In the genomic region with DNA sequence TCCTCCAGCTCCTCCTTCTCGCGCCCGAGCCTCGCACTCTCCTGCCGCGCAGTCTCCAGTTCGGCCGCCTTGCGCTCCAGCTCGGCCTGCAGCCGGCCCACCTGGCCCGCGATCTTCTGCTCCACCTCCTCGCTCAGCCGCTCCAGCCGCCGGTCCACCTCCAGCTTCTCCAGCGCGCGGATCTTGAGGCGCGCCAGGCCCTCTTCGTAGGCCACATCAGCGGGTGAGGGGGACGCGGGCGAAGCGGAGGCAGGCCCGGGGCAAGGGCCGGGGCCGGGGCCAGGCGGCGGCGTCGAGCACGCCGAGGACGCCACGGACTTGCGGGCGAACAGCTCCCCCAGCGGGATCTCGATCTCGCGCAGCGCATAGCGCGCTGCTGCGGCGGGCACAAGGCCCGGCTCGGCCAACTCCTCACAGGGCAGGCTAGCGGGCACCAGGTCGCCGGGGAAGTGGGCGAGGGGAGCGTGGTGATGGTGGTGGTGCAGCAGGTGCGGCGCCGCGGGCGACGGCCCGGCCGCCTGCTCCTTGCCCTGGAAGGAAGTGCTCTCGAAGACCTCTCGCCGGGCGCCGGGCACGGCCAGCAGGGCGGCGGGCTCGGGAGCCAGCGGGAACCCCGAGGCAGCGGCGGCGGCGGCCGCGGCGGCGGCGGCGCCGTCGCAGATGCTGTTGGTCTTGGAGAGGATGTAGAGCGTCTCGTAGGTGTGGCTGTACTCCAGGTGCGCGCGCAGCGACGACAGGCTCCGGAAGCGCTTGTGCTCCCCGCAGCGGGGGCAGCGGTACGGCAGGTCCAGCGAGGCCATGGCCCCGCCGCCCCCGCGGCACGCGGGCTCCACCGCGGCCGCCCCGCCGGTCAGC, we compare ENCODE assay signal across 8 cellular contexts. TPM values are rescaled to one million over a fixed set of nuclear protein-coding genes. Genes with fewer than 3 reads are reported as not detected.
DNase-seq lines count a peak whose midpoint lies in the region; ATAC-seq, FAIRE-seq and TF ChIP-seq lines count a peak whose summit lies in the region.

No MANE protein-coding gene starts in this region.

- peak overlapping the region in 3 of 4 experiments; percentile 14 to 70 (median 35); a peak in 5 of 7 replicates for H3K9ac ChIP-seq in H1 (replicated peaks in 1 of 4; ENCODE audit: extremely low read depth in 1 of 4, low read depth in 3 of 4, low read length in 3 of 4)

- intact Hi-C loops in CD4-positive, alpha-beta T cell (cut with DNase I, micrococcal nuclease) = loop anchor here (1.0 to 2.0 kb wide), 4 partner anchors 18 to 35 kb away; partner anchors contain the start of gene CCT7 (in 2 of the 2)
- intact Hi-C loops in activated CD8-positive, alpha-beta T cell treated with anti-CD3 and anti-CD28 coated beads for 36 hours (cut with micrococcal nuclease) = no loop called here
- intact Hi-C loops in vagina (cut with DNase I) = no loop called here

- H4K20me1 ChIP-seq in H1 (replicated peaks in 1 of 2; ENCODE audit: control insufficient read depth in 1 of 2, insufficient read depth in 2 of 2, low read length in 2 of 2) = peaks cover 3 to 32% of the 10 kb centered on the region in 2 experiments
- H4K20me1 ChIP-seq in osteoblast (ENCODE audit: insufficient read depth, low read length) = no peaks in the 10 kb centered on the region

- H3K4me3 ChIP-seq in H1 (ENCODE audit: extremely low read depth in 1 of 4, insufficient read depth in 2 of 4, low read depth in 3 of 4, low read length in 4 of 4) = peak overlapping the region; percentile 39 to 63 (median 54)
- H3K4me3 ChIP-seq in osteoblast (ENCODE audit: insufficient read depth, low read length) = no peak overlapping the region
- H3K4me3 ChIP-seq in vagina = peak overlapping the region; percentile 30 to 37
- no peak overlapping the region for H3K4me3 ChIP-seq in MG63

- H2BK120ac ChIP-seq in H1 (replicated peaks; ENCODE audit: low read depth, low read length) = no peak overlapping the region

- CTCF ChIA-PET in CD4-positive, alpha-beta T cell (lab: Charles Lee) = interaction anchor here (0.6 to 1.3 kb wide), 2 partner anchors 34 to 1744 kb away, joined by 3 to 4 read pairs; no protein-coding TSS in a partner anchor
- CTCF ChIA-PET in activated CD8-positive, alpha-beta T cell treated with anti-CD3 and anti-CD28 coated beads for 36 hours (lab: Charles Lee) = interaction anchor here (0.6 to 1.7 kb wide), 6 partner anchors 10 to 56 kb away, joined by 3 to 9 read pairs (median 3); partner anchors contain the start of genes EGR4 and SMYD5
- CTCF ChIA-PET in H1 (lab: Charles Lee; ENCODE audit: partially characterized antibody) = interaction anchor here (0.8 to 2.1 kb wide), 11 partner anchors 9 to 113 kb away, joined by 3 to 18 read pairs (median 7); partner anchors contain the start of gene EGR4

- peak overlapping the region; percentile 96 for H3K18ac ChIP-seq in H1 (ENCODE audit: extremely low read depth, low read length)

- no peak for FAIRE-seq in H1 (lab: Jason Lieb, UNC)

- H3K9me3 Mint-ChIP-seq in CD4-positive, alpha-beta T cell = no peaks in the 10 kb centered on the region
- no peaks in the 10 kb centered on the region for H3K9me3 Mint-ChIP-seq in activated CD8-positive, alpha-beta T cell treated with anti-CD3 and anti-CD28 coated beads for 36 hours

- WGBS in H1 (ENCODE audit: extremely low coverage in 1 of 2, insufficient coverage in 1 of 2, insufficient read length in 1 of 2, insufficient replicate concordance in 2 of 2, low coverage in 1 of 2, low lambda C conversion rate in 2 of 2, missing lambda C conversion rate in 1 of 2), 2 experiments = 3% methylated on average over 38 of the region's 113 CpGs; no CpG with 5 or more reads in 1 of the 2 experiments

- peaks cover 28% of the 10 kb centered on the region for H3K4me1 Mint-ChIP-seq in CD4-positive, alpha-beta T cell (ENCODE audit: low read depth)
- peaks cover 26% of the 10 kb centered on the region for H3K4me1 Mint-ChIP-seq in activated CD8-positive, alpha-beta T cell treated with anti-CD3 and anti-CD28 coated beads for 36 hours (ENCODE audit: low read depth)

- H3K4me2 ChIP-seq in H1 (ENCODE audit: insufficient read depth in 1 of 2, low read depth in 2 of 2, low read length in 2 of 2) (peak overlapping the region; percentile 77 to 99), osteoblast (ENCODE audit: insufficient read depth, low read length) (no peak overlapping the region)

- H2BK20ac ChIP-seq in H1 (ENCODE audit: low read length) = no peak overlapping the region

- peaks cover 7% of the 10 kb centered on the region; the same call in 1 of the 2 replicates for H3K79me1 ChIP-seq in H1 (ENCODE audit: low read depth, low read length)

- H3K27ac ChIP-seq in CD4-positive, alpha-beta T cell (ENCODE audit: low read depth, low read length) = no peak overlapping the region
- H3K27ac ChIP-seq in H1 (ENCODE audit: low read depth, low read length) (peak overlapping the region; percentile 21; the same call in 1 of the 2 replicates), osteoblast (ENCODE audit: low read depth, low read length) (no peak overlapping the region), vagina (no peak overlapping the region)

- H3K4ac ChIP-seq in H1 (replicated peaks; ENCODE audit: insufficient read length, low read depth, low read length) = no peak overlapping the region

- H2BK15ac ChIP-seq in H1 (ENCODE audit: low read length) = no peak overlapping the region

- H3K79me2 ChIP-seq in H1 (ENCODE audit: control insufficient read depth in 1 of 2, insufficient read depth in 2 of 2, low read length in 2 of 2) (no peaks in the 10 kb centered on the region; a peak in 1 of 4 replicates), osteoblast (ENCODE audit: insufficient read depth, low read length) (no peaks in the 10 kb centered on the region)

- DNase-seq in CD4-positive, alpha-beta T cell = peak; percentile 57 to 81 (median 78)
- DNase-seq in NCI-H2029 (lab: John Stamatoyannopoulos, UW) (peak; percentile 70), H1 (ENCODE audit: low read depth in 1 of 2, low spot score in 2 of 2) (peak; percentile 51 to 85), osteoblast (ENCODE audit: insufficient read length, low spot score, missing footprints) (peak; percentile 95), vagina (ENCODE audit: extremely low spot score in 2 of 2) (no peak), MG63 (no peak)
- peak; percentile 84 for DNase-seq in activated CD8-positive, alpha-beta T cell treated with anti-CD3 and anti-CD28 coated beads for 36 hours

- H4K91ac ChIP-seq in H1 (replicated peaks; ENCODE audit: insufficient read length, low read length) = peak overlapping the region; percentile 17

- no peak for TF ChIP-seq RAD21 in H1 (IDR thresholded peaks at IDR 0.05 in 1 of 2, conservative IDR thresholded peaks at IDR 0.05 in 1 of 2; ENCODE audit: low read depth in 2 of 2, low read length in 2 of 2)

- peak overlapping the region; percentile 75 for H3K27ac Mint-ChIP-seq in CD4-positive, alpha-beta T cell
- H3K27ac Mint-ChIP-seq in activated CD8-positive, alpha-beta T cell treated with anti-CD3 and anti-CD28 coated beads for 36 hours = no peak overlapping the region

- POLR2A ChIA-PET in CD4-positive, alpha-beta T cell (lab: Charles Lee) = interaction anchor here (0.5 to 1.4 kb wide), 4 partner anchors 25 to 489 kb away, joined by 3 to 17 read pairs (median 4); partner anchors contain the start of genes CCT7, EGR4 and PRADC1
- POLR2A ChIA-PET in activated CD8-positive, alpha-beta T cell treated with anti-CD3 and anti-CD28 coated beads for 36 hours (lab: Charles Lee) = interaction anchor here (1.0 to 1.9 kb wide), 9 partner anchors 8 to 35 kb away, joined by 3 to 12 read pairs (median 4); partner anchors contain the start of gene CCT7
- POLR2A ChIA-PET in H1 (lab: Charles Lee; ENCODE audit: partially characterized antibody) = interaction anchor here (0.7 to 4.6 kb wide), 14 partner anchors 9 to 116 kb away, joined by 3 to 22 read pairs (median 4); partner anchors contain the start of genes ALMS1, CCT7, EGR4 and FBXO41

- no peak for TF ChIP-seq POLR2A in H1 (IDR thresholded peaks at IDR 0.05; ENCODE audit: control extremely low read depth in 1 of 2, low read depth in 2 of 2, low read length in 2 of 2)
- no peak for TF ChIP-seq POLR2A in vagina (IDR thresholded peaks at IDR 0.05)

- H4K5ac ChIP-seq in H1 (ENCODE audit: insufficient read length, low read depth, low read length) = no peak overlapping the region

- peak; percentile 13 for TF ChIP-seq CTCF in CD4-positive, alpha-beta T cell (IDR thresholded peaks at IDR 0.05)
- TF ChIP-seq CTCF in activated CD8-positive, alpha-beta T cell treated with anti-CD3 and anti-CD28 coated beads for 36 hours (IDR thresholded peaks at IDR 0.05) = no peak
- TF ChIP-seq CTCF in H1 (IDR thresholded peaks at IDR 0.05; ENCODE audit: control extremely low read depth in 1 of 3, insufficient read depth in 1 of 3, low read depth in 1 of 3, low read length in 3 of 3) (peak in 2 of 3 experiments; percentile 10 to 12; a peak in 2 of 4 replicates), osteoblast (IDR thresholded peaks at IDR 0.05; ENCODE audit: extremely low read depth, low read depth, low read length) (peak; percentile 11), vagina (IDR thresholded peaks at IDR 0.05) (no peak)

- no peak overlapping the region for H2AK5ac ChIP-seq in H1 (ENCODE audit: low read depth, low read length)

- no peak overlapping the region for H3K23ac ChIP-seq in H1 (ENCODE audit: insufficient read length)

- TF ChIP-seq EP300 in H1 (IDR thresholded peaks at IDR 0.05; ENCODE audit: borderline replicate concordance in 1 of 2, low read depth in 2 of 2, low read length in 2 of 2) = peak in 1 of 2 experiments; percentile 84; a peak in 1 of 3 replicates

- H2BK12ac ChIP-seq in H1 (ENCODE audit: low read depth, low read length) = peak overlapping the region; percentile 84; the same call in 1 of the 2 replicates

- H3K4me1 ChIP-seq in H1 (replicated peaks in 1 of 4; ENCODE audit: control insufficient read depth in 3 of 4, insufficient read depth in 4 of 4, low read length in 3 of 4) (peaks cover 0 to 10% (median 6%) of the 10 kb centered on the region in 4 experiments; a peak in 5 of 7 replicates), osteoblast (ENCODE audit: insufficient read depth, low read length) (no peaks in the 10 kb centered on the region), vagina (peaks cover 11% of the 10 kb centered on the region)

- peaks cover 10% of the 10 kb centered on the region; the same call in 1 of the 2 replicates for H3K23me2 ChIP-seq in H1 (ENCODE audit: low read depth, low read length)

- no peak overlapping the region; the same call in 1 of the 2 replicates for H2BK5ac ChIP-seq in H1 (ENCODE audit: low read depth, low read length)

- no peaks in the 10 kb centered on the region for H3K9me3 ChIP-seq in CD4-positive, alpha-beta T cell (ENCODE audit: control insufficient read depth, low read length)
- H3K9me3 ChIP-seq in H1 (ENCODE audit: insufficient read depth in 2 of 2, low read depth in 1 of 2, low read length in 1 of 2) (no peaks in the 10 kb centered on the region), osteoblast (ENCODE audit: low read depth, low read length) (peaks cover 3% of the 10 kb centered on the region), vagina (no peaks in the 10 kb centered on the region), MG63 (no peaks in the 10 kb centered on the region)

- peak overlapping the region; percentile 92 for H4K8ac ChIP-seq in H1 (ENCODE audit: extremely low read depth, insufficient read depth, low read length)

- peak overlapping the region; percentile 83 for H3K4me3 Mint-ChIP-seq in CD4-positive, alpha-beta T cell
- H3K4me3 Mint-ChIP-seq in activated CD8-positive, alpha-beta T cell treated with anti-CD3 and anti-CD28 coated beads for 36 hours = peak overlapping the region; percentile 28

- H3K27me3 ChIP-seq in CD4-positive, alpha-beta T cell (ENCODE audit: control insufficient read depth, insufficient read depth, low read length) = no peaks in the 10 kb centered on the region
- peaks cover 0 to 28% (median 23%) of the 10 kb centered on the region in 4 experiments; a peak in 6 of 7 replicates for H3K27me3 ChIP-seq in H1 (replicated peaks in 1 of 4; ENCODE audit: control insufficient read depth in 3 of 4, extremely low read depth in 1 of 4, insufficient read depth in 3 of 4, low read length in 3 of 4)
- peaks cover 42% of the 10 kb centered on the region for H3K27me3 ChIP-seq in osteoblast (ENCODE audit: insufficient read depth, low read length)
- no peaks in the 10 kb centered on the region for H3K27me3 ChIP-seq in vagina
- no peaks in the 10 kb centered on the region for H3K27me3 ChIP-seq in MG63

- peak; percentile 96 for ATAC-seq in CD4-positive, alpha-beta T cell (ENCODE audit: poor library complexity)
- ATAC-seq in GM21576 (IDR thresholded peaks at IDR 0.05; ENCODE audit: unreplicated experiment) = peak; percentile 80
- peak; percentile 96 for ATAC-seq in activated CD8-positive, alpha-beta T cell treated with anti-CD3 and anti-CD28 coated beads for 36 hours

- no peak overlapping the region for H3K14ac ChIP-seq in H1 (ENCODE audit: insufficient read length)

- H3K36me3 Mint-ChIP-seq in CD4-positive, alpha-beta T cell (ENCODE audit: low read depth) = peaks cover 18% of the 10 kb centered on the region
- H3K36me3 Mint-ChIP-seq in activated CD8-positive, alpha-beta T cell treated with anti-CD3 and anti-CD28 coated beads for 36 hours (ENCODE audit: low read depth) = peaks cover 32% of the 10 kb centered on the region

- H3K27me3 Mint-ChIP-seq in CD4-positive, alpha-beta T cell = no peaks in the 10 kb centered on the region
- H3K27me3 Mint-ChIP-seq in activated CD8-positive, alpha-beta T cell treated with anti-CD3 and anti-CD28 coated beads for 36 hours = no peaks in the 10 kb centered on the region

- H3K56ac ChIP-seq in H1 (replicated peaks; ENCODE audit: insufficient read length, low read depth, low read length) = no peak overlapping the region

- H3K36me3 ChIP-seq in H1 (ENCODE audit: control insufficient read depth in 2 of 4, insufficient read depth in 4 of 4, low read length in 3 of 4) (peaks cover 0 to 2% (median 0%) of the 10 kb centered on the region in 4 experiments; a peak in 2 of 8 replicates), osteoblast (ENCODE audit: insufficient read depth, low read length) (no peaks in the 10 kb centered on the region), vagina (no peaks in the 10 kb centered on the region), MG63 (no peaks in the 10 kb centered on the region)

- H2AFZ ChIP-seq in H1 (ENCODE audit: low read length) (no peak overlapping the region), osteoblast (ENCODE audit: low read length) (no peak overlapping the region)

RNA-seq across cellular contexts. Expression of gene FBXO41, which starts 15.2 kb away (rescaled TPM):
- total RNA-seq in CD4-positive, alpha-beta T cell = 10 to 100 TPM; 14.0 to 16.0 TPM
- 10 to 100 TPM; 41.5 to 42.0 TPM for total RNA-seq in activated CD8-positive, alpha-beta T cell treated with anti-CD3 and anti-CD28 coated beads for 36 hours
- total RNA-seq in H1 (2021; fragmentation: NEBNext Ultra II Directional; extraction: Animal tissue kit (Norgen Biotek cat#: 25700)) = 13.5 and 14.3 TPM in 2 replicates
- polyA plus RNA-seq in H1 (2011; rRNA removed) = 11.2 and 16.3 TPM in 2 replicates
- polyA plus RNA-seq in H1 (2011; cell fraction: cytosol; rRNA removed) = 14.8 TPM
- 64.1 TPM for polyA plus RNA-seq in H1 (2011; cell fraction: nucleus; rRNA removed)
- polyA plus RNA-seq in H1 (2012, experiment 1 of 2) = 10.8 to 13.2 TPM (median 12.2 TPM) in 4 replicates
- polyA plus RNA-seq in H1 (2012, experiment 2 of 2) = 7.5 TPM
- 9.2 TPM for polyA plus RNA-seq in H1 (2013, experiment 1 of 2)
- polyA plus RNA-seq in H1 (2013, experiment 2 of 2) = 7.3 TPM
- 9.5 and 11.5 TPM in 2 replicates for polyA minus RNA-seq in H1 (2011; rRNA and poly(A)+ RNA removed)
- 8.5 TPM for polyA minus RNA-seq in H1 (2011; cell fraction: cytosol; rRNA and poly(A)+ RNA removed)
- polyA minus RNA-seq in H1 (2011; cell fraction: nucleus; rRNA and poly(A)+ RNA removed) = 17.1 TPM
- total RNA-seq in osteoblast (0.29 and 0.36 TPM in 2 replicates), vagina (2.7 TPM)
- 0.32 and 1.4 TPM in 2 replicates for total RNA-seq in MG63 (2014; rRNA removed; shearing (Covaris generic); ENCODE audit: low replicate concordance)

RNA-seq across cellular contexts. Expression of gene EGR4, which starts 24.3 kb away (rescaled TPM):
- under 1 TPM; 0.14 to 0.17 TPM for total RNA-seq in CD4-positive, alpha-beta T cell
- total RNA-seq in activated CD8-positive, alpha-beta T cell treated with anti-CD3 and anti-CD28 coated beads for 36 hours = under 1 TPM; 0.11 to 0.29 TPM
- total RNA-seq in H1 (2021; fragmentation: NEBNext Ultra II Directional; extraction: Animal tissue kit (Norgen Biotek cat#: 25700)) = 0.20 TPM in 1 of 2 replicates, not detected in the other
- polyA plus RNA-seq in H1 (2011; rRNA removed) = 0.08 TPM in 1 of 2 replicates, not detected in the other
- polyA plus RNA-seq in H1 (2011; cell fraction: cytosol; rRNA removed) = 0.05 TPM
- 0.09 TPM for polyA plus RNA-seq in H1 (2011; cell fraction: nucleus; rRNA removed)
- polyA plus RNA-seq in H1 (2012, experiment 1 of 2) = 0.06 to 0.12 TPM (median 0.07 TPM) in 3 of 4 replicates, not detected in the other
- polyA plus RNA-seq in H1 (2012, experiment 2 of 2) = not detected
- 0.02 TPM for polyA plus RNA-seq in H1 (2013, experiment 1 of 2)
- polyA plus RNA-seq in H1 (2013, experiment 2 of 2) = 0.04 TPM
- polyA minus RNA-seq in H1 (2011; rRNA and poly(A)+ RNA removed) = not detected in 2 replicates
- not detected for polyA minus RNA-seq in H1 (2011; cell fraction: cytosol; rRNA and poly(A)+ RNA removed)
- 0.80 TPM for polyA minus RNA-seq in H1 (2011; cell fraction: nucleus; rRNA and poly(A)+ RNA removed)
- total RNA-seq in osteoblast (not detected in 2 replicates), vagina (not detected)
- not detected in 2 replicates for total RNA-seq in MG63 (2014; rRNA removed; shearing (Covaris generic); ENCODE audit: low replicate concordance)

RNA-seq across cellular contexts. Expression of gene CCT7, which starts 35.0 kb away (rescaled TPM):
- 10 to 100 TPM; 86.9 to 96.9 TPM for total RNA-seq in CD4-positive, alpha-beta T cell
- total RNA-seq in activated CD8-positive, alpha-beta T cell treated with anti-CD3 and anti-CD28 coated beads for 36 hours = 100 to 1,000 TPM; 628 to 660 TPM
- total RNA-seq in H1 (2021; fragmentation: NEBNext Ultra II Directional; extraction: Animal tissue kit (Norgen Biotek cat#: 25700)) = 474 and 486 TPM in 2 replicates
- polyA plus RNA-seq in H1 (2011; rRNA removed) = 440 and 465 TPM in 2 replicates
- polyA plus RNA-seq in H1 (2011; cell fraction: cytosol; rRNA removed) = 483 TPM
- polyA plus RNA-seq in H1 (2011; cell fraction: nucleus; rRNA removed) = 363 TPM
- polyA plus RNA-seq in H1 (2012, experiment 1 of 2) = 514 to 726 TPM (median 597 TPM) in 4 replicates
- polyA plus RNA-seq in H1 (2012, experiment 2 of 2) = 623 TPM
- polyA plus RNA-seq in H1 (2013, experiment 1 of 2) = 488 TPM
- 468 TPM for polyA plus RNA-seq in H1 (2013, experiment 2 of 2)
- polyA minus RNA-seq in H1 (2011; rRNA and poly(A)+ RNA removed) = 487 and 491 TPM in 2 replicates
- polyA minus RNA-seq in H1 (2011; cell fraction: cytosol; rRNA and poly(A)+ RNA removed) = 206 TPM
- polyA minus RNA-seq in H1 (2011; cell fraction: nucleus; rRNA and poly(A)+ RNA removed) = 137 TPM
- total RNA-seq in osteoblast (180 and 200 TPM in 2 replicates), vagina (188 TPM)
- total RNA-seq in MG63 (2014; rRNA removed; shearing (Covaris generic); ENCODE audit: low replicate concordance) = 891 and 917 TPM in 2 replicates

RNA-seq across cellular contexts. Expression of gene PRADC1, which starts 36.0 kb away (rescaled TPM):
- 1 to 10 TPM; 2.9 to 3.0 TPM for total RNA-seq in CD4-positive, alpha-beta T cell
- total RNA-seq in activated CD8-positive, alpha-beta T cell treated with anti-CD3 and anti-CD28 coated beads for 36 hours = 10 to 100 TPM; 12.4 to 16.2 TPM
- total RNA-seq in H1 (2021; fragmentation: NEBNext Ultra II Directional; extraction: Animal tissue kit (Norgen Biotek cat#: 25700)) = 7.5 and 8.9 TPM in 2 replicates
- 13.1 and 13.3 TPM in 2 replicates for polyA plus RNA-seq in H1 (2011; rRNA removed)
- 9.1 TPM for polyA plus RNA-seq in H1 (2011; cell fraction: cytosol; rRNA removed)
- 10.3 TPM for polyA plus RNA-seq in H1 (2011; cell fraction: nucleus; rRNA removed)
- 6.0 to 10.3 TPM (median 8.5 TPM) in 4 replicates for polyA plus RNA-seq in H1 (2012, experiment 1 of 2)
- polyA plus RNA-seq in H1 (2012, experiment 2 of 2) = 11.7 TPM
- polyA plus RNA-seq in H1 (2013, experiment 1 of 2) = 9.0 TPM
- 11.5 TPM for polyA plus RNA-seq in H1 (2013, experiment 2 of 2)
- polyA minus RNA-seq in H1 (2011; rRNA and poly(A)+ RNA removed) = 5.9 TPM in 2 replicates
- 4.0 TPM for polyA minus RNA-seq in H1 (2011; cell fraction: cytosol; rRNA and poly(A)+ RNA removed)
- polyA minus RNA-seq in H1 (2011; cell fraction: nucleus; rRNA and poly(A)+ RNA removed) = 3.7 TPM
- 11.2 and 15.9 TPM in 2 replicates for total RNA-seq in osteoblast
- total RNA-seq in vagina = 8.1 TPM
- total RNA-seq in MG63 (2014; rRNA removed; shearing (Covaris generic); ENCODE audit: low replicate concordance) = 30.0 and 35.7 TPM in 2 replicates

RNA-seq across cellular contexts. Expression of gene SMYD5, which starts 55.0 kb away (rescaled TPM):
- total RNA-seq in CD4-positive, alpha-beta T cell = 10 to 100 TPM; 39.1 to 46.7 TPM
- 10 to 100 TPM; 39.6 to 48.6 TPM for total RNA-seq in activated CD8-positive, alpha-beta T cell treated with anti-CD3 and anti-CD28 coated beads for 36 hours
- 56.7 and 61.5 TPM in 2 replicates for total RNA-seq in H1 (2021; fragmentation: NEBNext Ultra II Directional; extraction: Animal tissue kit (Norgen Biotek cat#: 25700))
- polyA plus RNA-seq in H1 (2011; rRNA removed) = 35.2 and 43.3 TPM in 2 replicates
- polyA plus RNA-seq in H1 (2011; cell fraction: cytosol; rRNA removed) = 47.0 TPM
- polyA plus RNA-seq in H1 (2011; cell fraction: nucleus; rRNA removed) = 64.5 TPM
- polyA plus RNA-seq in H1 (2012, experiment 1 of 2) = 47.7 to 56.0 TPM (median 51.5 TPM) in 4 replicates
- 58.6 TPM for polyA plus RNA-seq in H1 (2012, experiment 2 of 2)
- polyA plus RNA-seq in H1 (2013, experiment 1 of 2) = 35.9 TPM
- 33.4 TPM for polyA plus RNA-seq in H1 (2013, experiment 2 of 2)
- 59.6 and 76.4 TPM in 2 replicates for polyA minus RNA-seq in H1 (2011; rRNA and poly(A)+ RNA removed)
- 26.2 TPM for polyA minus RNA-seq in H1 (2011; cell fraction: cytosol; rRNA and poly(A)+ RNA removed)
- 30.7 TPM for polyA minus RNA-seq in H1 (2011; cell fraction: nucleus; rRNA and poly(A)+ RNA removed)
- total RNA-seq in osteoblast (16.5 and 17.4 TPM in 2 replicates), vagina (16.0 TPM)
- 26.2 and 57.3 TPM in 2 replicates for total RNA-seq in MG63 (2014; rRNA removed; shearing (Covaris generic); ENCODE audit: low replicate concordance)

Comparison
In these comparisons a context has a peak if more than half of its experiments do, and no peak if none do; other contexts are left out.
1. DNase-seq: peak in CD4-positive, alpha-beta T cell (10 of 10), NCI-H2029 (single experiment), activated CD8-positive, alpha-beta T cell treated with anti-CD3 and anti-CD28 coated beads for 36 hours (single experiment), H1 (2 of 2) and osteoblast (single experiment); none in vagina (0 of 2) and MG63 (single experiment).
2. CTCF ChIP-seq: peak in CD4-positive, alpha-beta T cell (single experiment), H1 (2 of 3) and osteoblast (single experiment); none in activated CD8-positive, alpha-beta T cell treated with anti-CD3 and anti-CD28 coated beads for 36 hours (single experiment) and vagina (0 of 3).
3. H3K4me3 ChIP-seq: peak in H1 (4 of 4) and vagina (2 of 2); none in osteoblast (single experiment) and MG63 (single experiment).
4. intact Hi-C loops: an anchor here in CD4-positive, alpha-beta T cell (1.0 to 2.0 kb wide); none called in activated CD8-positive, alpha-beta T cell treated with anti-CD3 and anti-CD28 coated beads for 36 hours and vagina.
5. Peak in every context shown above with its lines, with median percentiles within 50 percentile points of each other: ATAC-seq.